ENCODE assay signal across 13 cellular contexts in the genomic region with DNA sequence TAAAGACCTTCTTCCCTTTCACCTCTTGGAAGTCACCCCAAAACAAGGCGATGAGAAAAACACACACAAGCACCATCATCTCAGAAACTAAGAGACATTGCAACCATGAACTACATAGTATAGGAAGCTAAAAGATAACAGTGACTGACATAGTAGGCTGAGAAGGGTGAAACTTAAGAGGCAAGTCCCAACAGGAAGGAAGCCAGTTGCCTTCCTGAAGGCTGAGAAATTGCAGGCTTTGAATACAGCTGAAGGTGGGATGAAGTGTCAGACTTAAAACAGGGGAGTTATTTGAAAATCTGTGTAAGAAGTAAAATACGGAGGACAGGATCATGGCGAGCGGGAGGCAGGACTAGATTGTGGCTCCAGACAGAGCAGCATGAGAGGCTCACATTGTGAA. TPM values are rescaled to one million over a fixed set of nuclear protein-coding genes. Genes with fewer than 3 reads are reported as not detected.
"Had no signal": no experiment of that assay in that cellular context is flagged by ENCODE, and none has a peak within 500 bp of the region (broad histone marks: within the 10 kb centered on the region; RNA-seq: fewer than 3 reads in every experiment).

No MANE protein-coding gene starts in this region.

- H3K4me1 ChIP-seq: heart right ventricle, left ventricle myocardium inferior, pancreas had no signal

- H3K27me3 ChIP-seq: pancreas had no signal

- H3K4me1 Mint-ChIP-seq: activated CD4-positive, alpha-beta T cell treated with anti-CD3 and anti-CD28 coated beads for 36 hours; neural crest cell had no signal

- H3K4me3 Mint-ChIP-seq: activated CD4-positive, alpha-beta T cell treated with anti-CD3 and anti-CD28 coated beads for 36 hours; activated CD8-positive, alpha-beta T cell treated with anti-CD3 and anti-CD28 coated beads, Interleukin-2, amount 10 ng/mL, durations not matched to agents 7 days and 5 days; neural crest cell; T-helper 2 cell treated with Interferon-gamma antibody and Interleukin-4, amounts not matched to agents 5 μg/mL and 100 μg/mL, for 36 hours had no signal

- H3K9me3 ChIP-seq: pancreas had no signal

- H3K36me3 ChIP-seq: heart right ventricle, left ventricle myocardium inferior, pancreas had no signal

- DNase-seq: activated CD4-positive, alpha-beta T cell treated with anti-CD3 and anti-CD28 coated beads for 36 hours; activated CD8-positive, alpha-beta memory T cell treated with anti-CD3 and anti-CD28 coated beads, Interleukin-2, amount 50 U/mL, for 48 hours; activated CD8-positive, alpha-beta T cell treated with anti-CD3 and anti-CD28 coated beads, Interleukin-2, amount 10 ng/mL, durations not matched to agents 7 days and 5 days; dermis blood vessel endothelial cell; heart right ventricle; left ventricle myocardium inferior; mesenchymal stem cell; pancreas; stimulated activated CD4-positive, alpha-beta T cell treated with anti-CD3 and anti-CD28 coated beads, Interleukin-2, amount 100 ng/mL, for 48 hours; stimulated activated naive CD4-positive, alpha-beta T cell treated with Interleukin-2 at 50 U/mL for 16 hours; SW 1271 had no signal

- H3K27ac ChIP-seq: heart right ventricle, left ventricle myocardium inferior, pancreas had no signal

- H3K27ac Mint-ChIP-seq: activated CD4-positive, alpha-beta T cell treated with anti-CD3 and anti-CD28 coated beads for 36 hours; T-helper 2 cell treated with Interferon-gamma antibody and Interleukin-4, amounts not matched to agents 5 μg/mL and 100 μg/mL, for 36 hours had no signal

- H3K4me3 ChIP-seq: heart right ventricle, left ventricle myocardium inferior, pancreas had no signal

- ATAC-seq: activated CD4-positive, alpha-beta T cell treated with anti-CD3 and anti-CD28 coated beads for 36 hours; activated CD8-positive, alpha-beta T cell treated with anti-CD3 and anti-CD28 coated beads, Interleukin-2, amount 10 ng/mL, durations not matched to agents 7 days and 5 days; heart right ventricle; pancreas had no signal

RNA-seq across cellular contexts. Expression of a gene that starts 27.8 kb away (rescaled TPM):
- total RNA-seq: left ventricle myocardium inferior had no signal

RNA-seq across cellular contexts. Expression of a gene that starts 55.7 kb away (rescaled TPM):
- total RNA-seq: dermis blood vessel endothelial cell had no signal
